11 cellular contexts compared by ENCODE assay signal in the genomic region with DNA sequence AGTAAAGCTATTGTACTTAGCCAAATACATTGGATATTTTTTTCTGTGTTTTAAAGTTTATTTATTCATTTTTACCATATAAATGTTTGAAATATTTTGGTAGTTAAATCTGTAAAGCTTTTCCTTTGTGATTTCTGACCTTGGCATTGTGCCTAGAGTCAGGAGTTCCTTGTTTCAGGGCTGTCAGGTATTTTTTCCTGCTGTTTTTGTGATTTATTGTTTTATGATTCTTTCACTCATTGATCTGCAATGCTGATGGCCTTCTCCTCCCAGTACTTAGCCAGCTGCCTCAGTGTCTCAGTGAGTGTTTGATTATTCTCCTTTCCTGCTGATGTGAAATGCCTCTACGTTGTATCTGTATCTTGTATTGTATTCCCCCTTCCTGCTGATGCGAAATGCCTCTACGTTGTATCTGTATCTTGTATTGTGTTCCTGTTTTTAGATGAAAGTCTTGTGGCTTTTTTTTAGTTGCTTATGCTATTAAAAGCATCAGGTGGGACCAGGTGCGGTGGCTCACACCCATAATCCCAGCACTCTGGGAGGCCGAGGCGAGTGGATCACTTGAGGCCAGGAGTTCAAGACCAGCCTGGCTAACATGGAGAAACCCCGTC.
DNase-seq lines count a peak whose midpoint lies in the region; ATAC-seq and TF ChIP-seq lines count a peak whose summit lies in the region.
"Had no signal": no experiment of that assay in that cellular context is flagged by ENCODE, and none has a peak within 500 bp of the region (broad histone marks: within the 10 kb centered on the region; RNA-seq: fewer than 3 reads in every experiment).

No MANE protein-coding gene starts in this region.

- peak overlapping the region; percentile 56; the same call in 1 of the 2 replicates for H3K9ac ChIP-seq in iPS-20b (ENCODE audit: low read depth, low read length)

- no peaks in the 10 kb centered on the region for H3K27me3 Mint-ChIP-seq in activated naive CD4-positive, alpha-beta T cell treated with anti-CD3 and anti-CD28 coated beads, Interleukin-2, amount 50 U/mL, for 24 hours
- no peaks in the 10 kb centered on the region for H3K27me3 Mint-ChIP-seq in WTC11 (ENCODE audit: low read depth)
- H3K27me3 Mint-ChIP-seq in type B pancreatic cell: no peaks in the 10 kb centered on the region
- no peaks in the 10 kb centered on the region for H3K27me3 Mint-ChIP-seq in activated T-cell treated with anti-CD3 and anti-CD28 coated beads, Interleukin-2, amount 50 U/mL, for 72 hours (ENCODE audit: low read depth)

- 0 out of 2 replicates have a peak, but pooled peaks cover 5% of the 10 kb centered on the region for H3K36me3 ChIP-seq in iPS-20b (ENCODE audit: insufficient read depth, low read depth, low read length)

- peaks cover 41% of the 10 kb centered on the region for H3K4me1 Mint-ChIP-seq in activated naive CD4-positive, alpha-beta T cell treated with anti-CD3 and anti-CD28 coated beads, Interleukin-2, amount 50 U/mL, for 24 hours
- peaks cover 81% of the 10 kb centered on the region for H3K4me1 Mint-ChIP-seq in WTC11
- peaks cover 38% of the 10 kb centered on the region for H3K4me1 Mint-ChIP-seq in type B pancreatic cell (ENCODE audit: unreplicated experiment)
- peaks cover 24% of the 10 kb centered on the region for H3K4me1 Mint-ChIP-seq in activated T-cell treated with anti-CD3 and anti-CD28 coated beads, Interleukin-2, amount 50 U/mL, for 72 hours (ENCODE audit: low read depth)

- H3K36me3 Mint-ChIP-seq in activated naive CD4-positive, alpha-beta T cell treated with anti-CD3 and anti-CD28 coated beads, Interleukin-2, amount 50 U/mL, for 24 hours: peaks cover 5% of the 10 kb centered on the region
- H3K36me3 Mint-ChIP-seq in WTC11 (peaks cover 3% of the 10 kb centered on the region), type B pancreatic cell (peaks cover 9% of the 10 kb centered on the region)
- peaks cover 0 to 4% of the 10 kb centered on the region in 2 donors for H3K36me3 Mint-ChIP-seq in activated T-cell treated with anti-CD3 and anti-CD28 coated beads, Interleukin-2, amount 50 U/mL, for 72 hours (ENCODE audit: insufficient read depth in 2 of 2)

- peaks cover 49% of the 10 kb centered on the region for H3K4me1 ChIP-seq in iPS-20b (ENCODE audit: insufficient read depth, low read length)
- H3K4me1 ChIP-seq: A549 had no signal

- peak overlapping the region; percentile 4 for H3K27ac Mint-ChIP-seq in activated naive CD4-positive, alpha-beta T cell treated with anti-CD3 and anti-CD28 coated beads, Interleukin-2, amount 50 U/mL, for 24 hours
- H3K27ac Mint-ChIP-seq in WTC11 (peak overlapping the region; percentile 99), type B pancreatic cell (peak overlapping the region; percentile 10)
- H3K27ac Mint-ChIP-seq in activated T-cell treated with anti-CD3 and anti-CD28 coated beads, Interleukin-2, amount 50 U/mL, for 72 hours: no peak overlapping the region

- H3K9me3 Mint-ChIP-seq in activated naive CD4-positive, alpha-beta T cell treated with anti-CD3 and anti-CD28 coated beads, Interleukin-2, amount 50 U/mL, for 24 hours: no peaks in the 10 kb centered on the region
- H3K9me3 Mint-ChIP-seq in WTC11 (0 out of 2 replicates have a peak, but pooled peaks cover 3% of the 10 kb centered on the region), type B pancreatic cell (no peaks in the 10 kb centered on the region)
- no peaks in the 10 kb centered on the region for H3K9me3 Mint-ChIP-seq in activated T-cell treated with anti-CD3 and anti-CD28 coated beads, Interleukin-2, amount 50 U/mL, for 72 hours

- POLR2A ChIA-PET in WTC11 (lab: Charles Lee): no interaction called here

- ATAC-seq in WTC11: no peak
- no peak for ATAC-seq in activated T-cell treated with anti-CD3 and anti-CD28 coated beads, Interleukin-2, amount 50 U/mL, for 72 hours (replicated peaks in 1 of 2)
- ATAC-seq: A549 had no signal

- H3K27me3 ChIP-seq in iPS-20b (ENCODE audit: insufficient read depth, low read length): no peaks in the 10 kb centered on the region

- peak overlapping the region; percentile 76 for H3K27ac ChIP-seq in iPS-20b (ENCODE audit: low read length)
- H3K27ac ChIP-seq: A549 had no signal

- H3K4me3 ChIP-seq in iPS-20b (ENCODE audit: low read length): peak overlapping the region; percentile 49; the same call in 1 of the 2 replicates
- H3K4me3 ChIP-seq: A549 had no signal

- no peak for DNase-seq in activated naive CD4-positive, alpha-beta T cell treated with anti-CD3 and anti-CD28 coated beads, Interleukin-2, amount 50 U/mL, for 16 hours
- DNase-seq in WTC11 (ENCODE audit: low spot score): no peak
- DNase-seq in type B pancreatic cell (ENCODE audit: extremely low spot score, unreplicated experiment): no peak
- DNase-seq in activated T-cell treated with anti-CD3 and anti-CD28 coated beads, Interleukin-2, amount 50 U/mL, for 72 hours: no peak
- DNase-seq in stimulated activated naive CD4-positive, alpha-beta T cell (lab: John Stamatoyannopoulos, UW): no peak
- DNase-seq in HuH-7.5 (ENCODE audit: low spot score): no peak
- DNase-seq: COR-L47, NCI-H748 treated with DMSO at 0.1 percent for 48 hours had no signal

- CTCF ChIA-PET in WTC11 (lab: Charles Lee): interaction anchor here (0.5 to 1.5 kb wide), 3 partner anchors 12 to 15 kb away, joined by 3 to 4 read pairs (median 4); no protein-coding TSS in a partner anchor

- TF ChIP-seq CTCF in WTC11 (IDR thresholded peaks at IDR 0.05): no peak
- TF ChIP-seq CTCF in type B pancreatic cell (conservative IDR thresholded peaks at IDR 0.05): no peak

- no peaks in the 10 kb centered on the region for H3K9me3 ChIP-seq in iPS-20b (ENCODE audit: insufficient read depth, low read depth, low read length)
- H3K9me3 ChIP-seq: A549 had no signal

- H3K4me3 Mint-ChIP-seq in activated naive CD4-positive, alpha-beta T cell treated with anti-CD3 and anti-CD28 coated beads, Interleukin-2, amount 50 U/mL, for 24 hours: no peak overlapping the region
- H3K4me3 Mint-ChIP-seq in WTC11 (peak overlapping the region; percentile 4), type B pancreatic cell (no peak overlapping the region)
- H3K4me3 Mint-ChIP-seq in activated T-cell treated with anti-CD3 and anti-CD28 coated beads, Interleukin-2, amount 50 U/mL, for 72 hours: no peak overlapping the region

TF ChIP-seq in WTC11, 78 proteins besides CTCF, POLR2A, EP300 and RAD21:
- TF ChIP-seq, protein P1, sequence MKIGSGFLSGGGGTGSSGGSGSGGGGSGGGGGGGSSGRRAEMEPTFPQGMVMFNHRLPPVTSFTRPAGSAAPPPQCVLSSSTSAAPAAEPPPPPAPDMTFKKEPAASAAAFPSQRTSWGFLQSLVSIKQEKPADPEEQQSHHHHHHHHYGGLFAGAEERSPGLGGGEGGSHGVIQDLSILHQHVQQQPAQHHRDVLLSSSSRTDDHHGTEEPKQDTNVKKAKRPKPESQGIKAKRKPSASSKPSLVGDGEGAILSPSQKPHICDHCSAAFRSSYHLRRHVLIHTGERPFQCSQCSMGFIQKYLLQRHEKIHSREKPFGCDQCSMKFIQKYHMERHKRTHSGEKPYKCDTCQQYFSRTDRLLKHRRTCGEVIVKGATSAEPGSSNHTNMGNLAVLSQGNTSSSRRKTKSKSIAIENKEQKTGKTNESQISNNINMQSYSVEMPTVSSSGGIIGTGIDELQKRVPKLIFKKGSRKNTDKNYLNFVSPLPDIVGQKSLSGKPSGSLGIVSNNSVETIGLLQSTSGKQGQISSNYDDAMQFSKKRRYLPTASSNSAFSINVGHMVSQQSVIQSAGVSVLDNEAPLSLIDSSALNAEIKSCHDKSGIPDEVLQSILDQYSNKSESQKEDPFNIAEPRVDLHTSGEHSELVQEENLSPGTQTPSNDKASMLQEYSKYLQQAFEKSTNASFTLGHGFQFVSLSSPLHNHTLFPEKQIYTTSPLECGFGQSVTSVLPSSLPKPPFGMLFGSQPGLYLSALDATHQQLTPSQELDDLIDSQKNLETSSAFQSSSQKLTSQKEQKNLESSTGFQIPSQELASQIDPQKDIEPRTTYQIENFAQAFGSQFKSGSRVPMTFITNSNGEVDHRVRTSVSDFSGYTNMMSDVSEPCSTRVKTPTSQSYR (CRISPR knock-in tag; IDR thresholded peaks at IDR 0.05): no peak
- TF ChIP-seq ETV6 (CRISPR knock-in tag; IDR thresholded peaks at IDR 0.05): no peak
- TF ChIP-seq, protein P2, sequence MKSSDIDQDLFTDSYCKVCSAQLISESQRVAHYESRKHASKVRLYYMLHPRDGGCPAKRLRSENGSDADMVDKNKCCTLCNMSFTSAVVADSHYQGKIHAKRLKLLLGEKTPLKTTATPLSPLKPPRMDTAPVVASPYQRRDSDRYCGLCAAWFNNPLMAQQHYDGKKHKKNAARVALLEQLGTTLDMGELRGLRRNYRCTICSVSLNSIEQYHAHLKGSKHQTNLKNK (CRISPR knock-in tag; IDR thresholded peaks at IDR 0.05): 0 out of 2 replicates have a peak, but pooled peaks have one; percentile 29
TF ChIP-seq in WTC11: peak in this region for 1.
